In genomic region chr5:21774281-21774680, GRCh38 we compare ENCODE assay signal across 24 cellular contexts.
"Had no signal": no experiment of that assay in that cellular context is flagged by ENCODE, and none has a peak within 500 bp of the region (broad histone marks: within the 10 kb centered on the region; RNA-seq: fewer than 3 reads in every experiment).

No MANE protein-coding gene starts in this region.

- H3K27me3 ChIP-seq: adrenal gland, body of pancreas, SJCRH30 had no signal

- H3K36me3 ChIP-seq: adrenal gland, SJCRH30 had no signal

- H3K27ac ChIP-seq: body of pancreas, KMS-11, PC-9, SJCRH30, SK-N-MC had no signal

- H3K4me1 ChIP-seq: adrenal gland, body of pancreas, SJCRH30 had no signal

- H2AFZ ChIP-seq: PC-9 had no signal

- H3K4me3 ChIP-seq: adrenal gland, body of pancreas, PC-9, SJCRH30, SK-N-MC had no signal

- H3K9ac ChIP-seq: KMS-11 had no signal

- ATAC-seq: activated CD4-positive, alpha-beta T cell treated with anti-CD3 and anti-CD28 coated beads for 36 hours; activated CD8-positive, alpha-beta T cell treated with anti-CD3 and anti-CD28 coated beads, Interleukin-2, amount 10 ng/mL, durations not matched to agents 7 days and 5 days; activated naive CD4-positive, alpha-beta T cell treated with anti-CD3 and anti-CD28 coated beads, Interleukin-2, amount 50 U/mL, for 72 hours; body of pancreas had no signal

- H3K4me2 ChIP-seq: KMS-11, PC-9 had no signal

- H3K9me3 ChIP-seq: adrenal gland, body of pancreas, SJCRH30 had no signal

- FAIRE-seq: astrocyte, RCC 7860 had no signal

- DNase-seq: activated CD4-positive, alpha-beta T cell treated with anti-CD3 and anti-CD28 coated beads for 36 hours; activated CD4-positive, alpha-beta T cell treated with anti-CD3 and anti-CD28 coated beads, Interleukin-2, amount 10 ng/mL, durations not matched to agents 7 days and 5 days; activated CD4-positive, alpha-beta T cell treated with anti-CD3 and anti-CD28 coated beads, Interleukin-2, amount 50 U/mL, for 48 hours; activated CD8-positive, alpha-beta T cell treated with anti-CD3 and anti-CD28 coated beads, Interleukin-2, amount 10 ng/mL, durations not matched to agents 7 days and 5 days; activated gamma-delta T cell; activated naive CD4-positive, alpha-beta T cell treated with anti-CD3 and anti-CD28 coated beads for 36 hours; activated T-cell treated with anti-CD3 and anti-CD28 coated beads, Interleukin-2, amount 50 U/mL, for 24 hours; body of pancreas; central memory CD4-positive, alpha-beta T cell; NCI-H1417 treated with DMSO at 0.1 percent for 48 hours; NCI-H187 treated with DMSO at 0.1 percent for 48 hours; NCI-H2081; NCI-H2227 treated with DMSO at 0.1 percent for 48 hours; NCI-H510A treated with DMSO at 0.1 percent for 48 hours; NCI-H526 treated with DMSO at 0.1 percent for 48 hours; SHP77 had no signal
